Comparison of ENCODE assay signal across 35 cellular contexts in the genomic region with DNA sequence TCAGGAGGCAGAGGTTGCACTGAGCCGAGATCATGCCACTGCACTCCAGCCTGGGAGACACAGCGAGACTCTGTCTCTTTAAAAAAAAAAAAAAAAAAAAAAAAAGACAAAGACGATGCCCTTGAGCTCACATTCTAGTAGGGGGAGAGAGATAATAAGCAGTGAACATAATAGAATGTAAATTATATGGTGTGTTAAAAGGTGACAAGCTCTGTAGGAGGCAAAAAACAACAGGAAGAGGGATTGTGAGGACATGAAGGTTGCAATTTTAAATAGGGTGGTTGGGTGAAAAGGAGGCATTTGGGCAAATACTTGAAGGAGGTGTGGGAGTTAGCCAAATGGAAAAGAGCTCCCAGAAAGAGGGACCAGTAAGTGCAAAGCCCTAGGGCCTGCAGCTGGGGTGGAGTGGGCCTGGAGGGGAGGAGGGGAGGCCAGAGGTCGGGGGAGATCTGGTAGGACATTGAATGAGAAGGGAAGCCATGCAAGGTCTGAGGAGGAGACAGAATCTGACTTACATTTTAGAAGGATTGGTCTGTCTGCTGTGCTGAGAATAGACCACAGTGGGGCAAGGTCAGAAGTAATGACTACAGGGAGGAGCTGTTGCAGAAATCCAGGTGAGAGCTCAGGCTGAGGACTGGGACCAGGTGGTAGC. TPM values are rescaled to one million over a fixed set of nuclear protein-coding genes. Genes with fewer than 3 reads are reported as not detected.
DNase-seq lines count a peak whose midpoint lies in the region; FAIRE-seq and TF ChIP-seq lines count a peak whose summit lies in the region.
"Had no signal": no experiment of that assay in that cellular context is flagged by ENCODE, and none has a peak within 500 bp of the region (broad histone marks: within the 10 kb centered on the region; RNA-seq: fewer than 3 reads in every experiment).

No MANE protein-coding gene starts in this region.

- H3K4me1 ChIP-seq in endodermal cell (ENCODE audit: control insufficient read depth, insufficient read depth, low read length) = no peaks in the 10 kb centered on the region
- H3K4me1 ChIP-seq: breast epithelium had no signal

- no peak overlapping the region for H3K4me3 ChIP-seq in endodermal cell (ENCODE audit: low read length)
- H3K4me3 ChIP-seq: breast epithelium, gastrocnemius medialis, GM23248, K562, lower lobe of right lung, uterus had no signal

- H3K27me3 ChIP-seq in endodermal cell (ENCODE audit: control insufficient read depth, insufficient read depth, low read length, poor library complexity, severe bottlenecking) = no peaks in the 10 kb centered on the region
- H3K27me3 ChIP-seq: breast epithelium, gastrocnemius medialis, uterus had no signal

- no peak for FAIRE-seq in HTR-8/SVneo (lab: Jason Lieb, UNC)
- FAIRE-seq: A204.1, D721Med, endothelial cell of umbilical vein, K562 had no signal

- H3K27ac ChIP-seq in endodermal cell (ENCODE audit: low read depth, low read length) = no peak overlapping the region
- H3K27ac ChIP-seq: breast epithelium, gastrocnemius medialis, GM23248, lower lobe of right lung, uterus had no signal

- TF ChIP-seq CTCF in endodermal cell (conservative IDR thresholded peaks at IDR 0.05) (no peak), type B pancreatic cell (conservative IDR thresholded peaks at IDR 0.05) (no peak)

- no peak overlapping the region for H3K4me3 Mint-ChIP-seq in activated naive CD4-positive, alpha-beta T cell treated with anti-CD3 and anti-CD28 coated beads, Interleukin-2, amount 10 ng/mL, durations not matched to agents 7 days and 5 days
- no peak overlapping the region for H3K4me3 Mint-ChIP-seq in endodermal cell
- peak overlapping the region; percentile 45 for H3K4me3 Mint-ChIP-seq in type B pancreatic cell
- H3K4me3 Mint-ChIP-seq: activated naive CD4-positive, alpha-beta T cell treated with anti-CD3 and anti-CD28 coated beads for 36 hours; activated T-cell treated with anti-CD3 and anti-CD28 coated beads, Interleukin-2, amount 50 U/mL, for 72 hours; HFFc6; naive B cell; T-helper 1 cell treated with Interleukin-12 subunit alpha and Interleukin-12 subunit beta and Interleukin-4 antibody, amounts not matched to agents 30 μg/mL and 1 μg/mL, for 36 hours had no signal

- H3K36me3 ChIP-seq in endodermal cell (ENCODE audit: control insufficient read depth, insufficient read depth, low read length) = no peaks in the 10 kb centered on the region
- H3K36me3 ChIP-seq: breast epithelium, gastrocnemius medialis, lower lobe of right lung, uterus had no signal

- CTCF ChIA-PET in activated naive CD4-positive, alpha-beta T cell treated with anti-CD3 and anti-CD28 coated beads, Interleukin-2, amount 10 ng/mL, durations not matched to agents 7 days and 5 days (lab: Charles Lee) = interaction anchor here (0.6 to 3.4 kb wide), 5 partner anchors 8 to 77 kb away, joined by 3 to 19 read pairs (median 3); no protein-coding TSS in a partner anchor

- peak; percentile 6 for DNase-seq in activated naive CD4-positive, alpha-beta T cell treated with anti-CD3 and anti-CD28 coated beads, Interleukin-2, amount 10 ng/mL, durations not matched to agents 7 days and 5 days
- no peak for DNase-seq in activated naive CD4-positive, alpha-beta T cell treated with anti-CD3 and anti-CD28 coated beads, Interleukin-2, amount 50 U/mL, for 16 hours
- DNase-seq in NCI-H2029 (lab: John Stamatoyannopoulos, UW) (peak; percentile 10), endodermal cell (peak; percentile 47), type B pancreatic cell (ENCODE audit: extremely low spot score, unreplicated experiment) (no peak), RPMI8226 (no peak), HTR-8/SVneo (ENCODE audit: insufficient read length, low spot score) (no peak), DMS153 treated with DMSO at 0.1 percent for 48 hours (lab: John Stamatoyannopoulos, UW; ENCODE audit: unreplicated experiment) (no peak)
- DNase-seq: activated CD4-positive, alpha-beta T cell treated with anti-CD3 and anti-CD28 coated beads, Interleukin-2, amount 50 U/mL, for 4 hours; activated naive CD4-positive, alpha-beta T cell treated with anti-CD3 and anti-CD28 coated beads for 36 hours; activated T-cell treated with anti-CD3 and anti-CD28 coated beads, Interleukin-2, amount 50 U/mL, for 72 hours; amygdala; GM23248; HFFc6; kidney glomerular epithelial cell; lower lobe of right lung; midbrain; naive B cell; NCI-H1092; NCI-H1930; NCI-H345; NCI-H774; Right ventricle myocardium superior; stimulated activated naive CD8-positive, alpha-beta T cell treated with anti-CD3 and anti-CD28 coated beads, Interleukin-15, Interleukin-2, amounts not matched to agents 100 U/mL and 50 U/mL, for 24 hours; uterus had no signal

- H3K9me3 Mint-ChIP-seq in activated naive CD4-positive, alpha-beta T cell treated with anti-CD3 and anti-CD28 coated beads, Interleukin-2, amount 10 ng/mL, durations not matched to agents 7 days and 5 days = no peaks in the 10 kb centered on the region
- H3K9me3 Mint-ChIP-seq in endodermal cell (no peaks in the 10 kb centered on the region), type B pancreatic cell (no peaks in the 10 kb centered on the region)
- H3K9me3 Mint-ChIP-seq: activated naive CD4-positive, alpha-beta T cell treated with anti-CD3 and anti-CD28 coated beads for 36 hours; activated T-cell treated with anti-CD3 and anti-CD28 coated beads, Interleukin-2, amount 50 U/mL, for 72 hours; HFFc6; naive B cell; T-helper 1 cell treated with Interleukin-12 subunit alpha and Interleukin-12 subunit beta and Interleukin-4 antibody, amounts not matched to agents 30 μg/mL and 1 μg/mL, for 36 hours had no signal

- H3K36me3 Mint-ChIP-seq in activated naive CD4-positive, alpha-beta T cell treated with anti-CD3 and anti-CD28 coated beads, Interleukin-2, amount 10 ng/mL, durations not matched to agents 7 days and 5 days = no peaks in the 10 kb centered on the region
- H3K36me3 Mint-ChIP-seq in endodermal cell (ENCODE audit: low read depth) = no peaks in the 10 kb centered on the region
- no peaks in the 10 kb centered on the region for H3K36me3 Mint-ChIP-seq in type B pancreatic cell
- H3K36me3 Mint-ChIP-seq: naive B cell had no signal

- H3K4me1 Mint-ChIP-seq in activated naive CD4-positive, alpha-beta T cell treated with anti-CD3 and anti-CD28 coated beads, Interleukin-2, amount 10 ng/mL, durations not matched to agents 7 days and 5 days = peaks cover 7% of the 10 kb centered on the region
- peaks cover 11% of the 10 kb centered on the region for H3K4me1 Mint-ChIP-seq in endodermal cell
- peaks cover 34% of the 10 kb centered on the region for H3K4me1 Mint-ChIP-seq in type B pancreatic cell (ENCODE audit: unreplicated experiment)

- no peak overlapping the region for H3K27ac Mint-ChIP-seq in activated naive CD4-positive, alpha-beta T cell treated with anti-CD3 and anti-CD28 coated beads, Interleukin-2, amount 10 ng/mL, durations not matched to agents 7 days and 5 days
- H3K27ac Mint-ChIP-seq in endodermal cell (no peak overlapping the region), type B pancreatic cell (peak overlapping the region; percentile 68)
- H3K27ac Mint-ChIP-seq: activated naive CD4-positive, alpha-beta T cell treated with anti-CD3 and anti-CD28 coated beads for 36 hours; activated T-cell treated with anti-CD3 and anti-CD28 coated beads, Interleukin-2, amount 50 U/mL, for 72 hours; HFFc6; naive B cell; T-helper 1 cell treated with Interleukin-12 subunit alpha and Interleukin-12 subunit beta and Interleukin-4 antibody, amounts not matched to agents 30 μg/mL and 1 μg/mL, for 36 hours had no signal

- 77 to 82% methylated on average over 4 of the region's 4 CpGs for WGBS in endodermal cell (ENCODE audit: insufficient coverage in 1 of 2, insufficient read length in 1 of 2), 2 experiments

- H3K9ac ChIP-seq in endodermal cell (ENCODE audit: extremely low read depth, low read length, poor library complexity, severe bottlenecking) = no peak overlapping the region
- H3K9ac ChIP-seq: GM23248 had no signal

- peaks cover 51% of the 10 kb centered on the region for H3K27me3 Mint-ChIP-seq in activated naive CD4-positive, alpha-beta T cell treated with anti-CD3 and anti-CD28 coated beads, Interleukin-2, amount 10 ng/mL, durations not matched to agents 7 days and 5 days
- H3K27me3 Mint-ChIP-seq in endodermal cell (ENCODE audit: insufficient read depth) (peaks cover 3% of the 10 kb centered on the region), type B pancreatic cell (no peaks in the 10 kb centered on the region)
- H3K27me3 Mint-ChIP-seq: naive B cell had no signal

- H3K9me3 ChIP-seq in endodermal cell (ENCODE audit: control insufficient read depth, low read length) = no peaks in the 10 kb centered on the region
- H3K9me3 ChIP-seq: breast epithelium, gastrocnemius medialis, lower lobe of right lung, uterus had no signal

RNA-seq across cellular contexts. Expression of a gene that starts 26.6 kb away (rescaled TPM):
- total RNA-seq in endodermal cell (under 1 TPM; 0.60 to 0.62 TPM), type B pancreatic cell (ENCODE audit: low replicate concordance) (12.1 and 25.3 TPM in 2 replicates)
- 0.25 TPM for polyA plus RNA-seq in endodermal cell (2013, experiment 1 of 2)
- 0.54 TPM for polyA plus RNA-seq in endodermal cell (2013, experiment 2 of 2)
- total RNA-seq: activated naive CD4-positive, alpha-beta T cell treated with anti-CD3 and anti-CD28 coated beads for 36 hours; activated T-cell treated with anti-CD3 and anti-CD28 coated beads, Interleukin-2, amount 50 U/mL, for 72 hours; GM23248; K562; osteocyte; temporal lobe had no signal
- polyA plus RNA-seq: GM23248, K562 had no signal

RNA-seq across cellular contexts. Expression of a gene that starts 27.4 kb away (rescaled TPM):
- total RNA-seq in endodermal cell = under 1 TPM; 0.31 to 0.37 TPM
- polyA plus RNA-seq in endodermal cell (2013, experiment 1 of 2) = 0.11 TPM
- not detected for polyA plus RNA-seq in endodermal cell (2013, experiment 2 of 2)
- 3.0 and 14.8 TPM in 2 replicates for total RNA-seq in type B pancreatic cell (ENCODE audit: low replicate concordance)
- total RNA-seq: activated naive CD4-positive, alpha-beta T cell treated with anti-CD3 and anti-CD28 coated beads for 36 hours; activated T-cell treated with anti-CD3 and anti-CD28 coated beads, Interleukin-2, amount 50 U/mL, for 72 hours; endothelial cell of umbilical vein; HT-29; K562; osteocyte had no signal
- polyA plus RNA-seq: K562 had no signal

Comparison
In these comparisons a context has a peak if more than half of its experiments do, and no peak if none do; other contexts are left out.
1. DNase-seq: peak in activated naive CD4-positive, alpha-beta T cell treated with anti-CD3 and anti-CD28 coated beads, Interleukin-2, amount 10 ng/mL, durations not matched to agents 7 days and 5 days (single experiment), NCI-H2029 (single experiment) and endodermal cell (single experiment); none in activated naive CD4-positive, alpha-beta T cell treated with anti-CD3 and anti-CD28 coated beads, Interleukin-2, amount 50 U/mL, for 16 hours (single experiment), type B pancreatic cell (single experiment), RPMI8226 (single experiment), HTR-8/SVneo (single experiment) and DMS153 treated with DMSO at 0.1 percent for 48 hours (single experiment).